In the genomic region with DNA sequence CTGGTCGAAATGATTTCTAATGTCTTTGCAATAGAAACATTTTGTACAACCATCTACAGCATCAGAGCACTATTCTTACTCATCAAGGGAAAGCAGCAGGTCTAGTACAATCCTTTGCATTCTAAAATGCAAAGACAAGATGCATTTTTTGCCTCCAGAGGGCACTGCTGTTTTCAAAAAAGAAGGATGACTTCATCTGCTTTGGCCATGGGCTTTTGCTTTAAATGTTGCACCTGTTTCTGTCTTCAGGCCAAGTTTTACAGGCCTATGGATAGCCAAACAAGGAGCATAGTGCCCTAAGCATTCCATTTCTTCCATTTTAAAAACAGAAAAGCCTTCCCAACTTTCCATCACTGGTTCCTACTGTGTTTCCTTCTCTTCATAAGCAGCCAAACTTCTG, we compare ENCODE assay signal across 8 cellular contexts. TPM values are rescaled to one million over a fixed set of nuclear protein-coding genes. Genes with fewer than 3 reads are reported as not detected.
DNase-seq lines count a peak whose midpoint lies in the region; ATAC-seq, FAIRE-seq and TF ChIP-seq lines count a peak whose summit lies in the region.

No MANE protein-coding gene starts in this region.

- H3K9me3 ChIP-seq in body of pancreas (no peaks in the 10 kb centered on the region), right lobe of liver (no peaks in the 10 kb centered on the region)

- H3K27ac ChIP-seq in body of pancreas: peak overlapping the region in 3 of 4 donors; percentile 26 to 46 (median 34)
- H3K27ac ChIP-seq in right lobe of liver: peak overlapping the region in 1 of 3 donors; percentile 16

- DNase-seq in AG10803 (ENCODE audit: low read depth) (peak; percentile 60), GM12891 (ENCODE audit: insufficient read length, low spot score) (no peak), NCI-H1048 (lab: John Stamatoyannopoulos, UW) (peak; percentile 2), T-cell (peak in 31 of 34 experiments; percentile 14 to 64 (median 48)), body of pancreas (peak; percentile 69 to 84 (median 72)), right lobe of liver (no peak)
- DNase-seq in stimulated activated naive CD4-positive, alpha-beta T cell (lab: John Stamatoyannopoulos, UW): peak in 5 of 6 experiments; percentile 16 to 70 (median 51)

- H3K4me3 Mint-ChIP-seq in T-cell: peak overlapping the region in 2 of 3 donors; percentile 2 to 35

- CTCF ChIA-PET in T-cell (lab: Charles Lee): interaction anchor here (3.2 to 8.0 kb wide), 2 partner anchors 119 kb away, joined by 26 to 112 read pairs; a partner anchor contains a TSS

- no peaks in the 10 kb centered on the region for H3K27me3 Mint-ChIP-seq in T-cell

- peaks cover 36% of the 10 kb centered on the region for H3K36me3 Mint-ChIP-seq in T-cell

- ATAC-seq in T-cell (replicated peaks in 1 of 4) (peak; percentile 17 to 25 (median 21)), body of pancreas (peak; percentile 62), right lobe of liver (peak; percentile 5 to 51 (median 38)), HG03469 (IDR thresholded peaks at IDR 0.05; ENCODE audit: unreplicated experiment) (no peak)

- TF ChIP-seq CTCF in AG10803 (conservative IDR thresholded peaks at IDR 0.05; ENCODE audit: low read length) (peak; percentile 72), body of pancreas (IDR thresholded peaks at IDR 0.05) (peak in 6 of 7 experiments; percentile 48 to 85 (median 79)), right lobe of liver (IDR thresholded peaks at IDR 0.05) (peak; percentile 59 to 77 (median 66))

- H3K9me3 Mint-ChIP-seq in T-cell: no peaks in the 10 kb centered on the region

- peaks cover 0 to 10% of the 10 kb centered on the region in 2 donors for H3K36me3 ChIP-seq in body of pancreas (replicated peaks in 1 of 2; ENCODE audit: insufficient read depth in 1 of 2, low read depth in 2 of 2)
- peaks cover 0 to 26% (median 18%) of the 10 kb centered on the region in 4 donors for H3K36me3 ChIP-seq in right lobe of liver

- H3K27me3 ChIP-seq in body of pancreas: no peaks in the 10 kb centered on the region
- no peaks in the 10 kb centered on the region for H3K27me3 ChIP-seq in right lobe of liver

- H3K4me1 Mint-ChIP-seq in T-cell: peaks cover 47 to 56% (median 50%) of the 10 kb centered on the region in 3 donors

- TF ChIP-seq POLR2A in GM12891 (IDR thresholded peaks at IDR 0.05; ENCODE audit: low read depth, low read length): no peak
- TF ChIP-seq POLR2A in body of pancreas (IDR thresholded peaks at IDR 0.05): no peak
- no peak for TF ChIP-seq POLR2A in right lobe of liver (IDR thresholded peaks at IDR 0.05)

- POLR2A ChIA-PET in T-cell (lab: Charles Lee): no interaction called here

- H3K27ac Mint-ChIP-seq in T-cell: peak overlapping the region; percentile 56 to 85

- intact Hi-C loops in body of pancreas (cut with DNase I): no loop called here
- intact Hi-C loops in right lobe of liver (cut with DNase I): loop anchor here (5.0 to 10.0 kb wide), 2 partner anchors 122 to 124 kb away; a partner anchor contains a TSS

- peak; percentile 63 for FAIRE-seq in GM12891 (lab: Jason Lieb, UNC)

- H3K4me3 ChIP-seq in AG10803 (ENCODE audit: low read length): no peak overlapping the region
- H3K4me3 ChIP-seq in body of pancreas: no peak overlapping the region
- no peak overlapping the region for H3K4me3 ChIP-seq in right lobe of liver

- H3K4me1 ChIP-seq in body of pancreas (peaks cover 33% of the 10 kb centered on the region), right lobe of liver (peaks cover 0 to 29% (median 12%) of the 10 kb centered on the region in 4 donors)

- WGBS in body of pancreas, 2 donors: 75% methylated on average over 1 of the region's 1 CpG
- WGBS in right lobe of liver (ENCODE audit: insufficient coverage, low coverage, low lambda C conversion rate, missing lambda C conversion rate): 80% methylated on average over 1 of the region's 1 CpG

TF ChIP-seq in GM12891, 5 proteins besides CTCF, POLR2A, EP300 and RAD21:
- TF ChIP-seq POLR2AphosphoS5 (IDR thresholded peaks at IDR 0.05; ENCODE audit: low read depth, low read length): no peak
- no peak for TF ChIP-seq POU2F2 (IDR thresholded peaks at IDR 0.05; ENCODE audit: low read depth, low read length)
- no peak for TF ChIP-seq PAX5 (IDR thresholded peaks at IDR 0.05; ENCODE audit: insufficient read depth, low read length, severe bottlenecking)
- TF ChIP-seq SPI1 (IDR thresholded peaks at IDR 0.05; ENCODE audit: low read depth, low read length): no peak
- TF ChIP-seq TAF1 (IDR thresholded peaks at IDR 0.05; ENCODE audit: low read depth, low read length): no peak

RNA-seq across cellular contexts. Expression of a gene that starts 3.4 kb away (rescaled TPM):
- 17.6 TPM for polyA plus RNA-seq in GM12891 (2012; ENCODE audit: low read depth, missing spikeins)
- total RNA-seq in T-cell (10 to 100 TPM; 20.2 to 43.0 (median 24.3) TPM), body of pancreas (10 to 100 TPM; 13.2 to 17.1 TPM), right lobe of liver (10 to 100 TPM; 35.5 to 64.7 (median 42.5) TPM)

RNA-seq across cellular contexts. Expression of a gene that starts 3.5 kb away (rescaled TPM):
- 7.3 TPM for polyA plus RNA-seq in GM12891 (2012; ENCODE audit: low read depth, missing spikeins)
- 10 to 100 TPM; 35.1 to 56.2 (median 49.8) TPM for total RNA-seq in T-cell
- total RNA-seq in body of pancreas: 10 to 100 TPM; 13.5 to 17.6 TPM
- 10 to 100 TPM; 31.3 to 63.7 (median 38.4) TPM for total RNA-seq in right lobe of liver

RNA-seq across cellular contexts. Expression of a gene that starts 16.8 kb away (rescaled TPM):
- polyA plus RNA-seq in GM12891 (2012; ENCODE audit: low read depth, missing spikeins): 20.3 TPM
- 10 to 100 TPM; 37.3 to 74.9 (median 72.5) TPM for total RNA-seq in T-cell
- under 1 TPM in 1 of 2 donors, not detected in 1; 0.52 TPM for total RNA-seq in body of pancreas
- total RNA-seq in right lobe of liver: 1 to 10 TPM in 4 of 6 experiments, under 1 TPM in 2; 0.37 to 1.5 (median 1.3) TPM

RNA-seq across cellular contexts. Expression of a gene that starts 45.9 kb away (rescaled TPM):
- 15.7 TPM for polyA plus RNA-seq in GM12891 (2012; ENCODE audit: low read depth, missing spikeins)
- total RNA-seq in T-cell (10 to 100 TPM; 55.2 to 65.0 (median 57.5) TPM), body of pancreas (10 to 100 TPM; 20.2 to 28.7 TPM), right lobe of liver (10 to 100 TPM; 33.7 to 61.3 (median 51.2) TPM)

Comparison
In these comparisons a context has a peak if more than half of its experiments do, and no peak if none do; other contexts are left out.
1. DNase-seq: peak in AG10803 (single experiment), NCI-H1048 (single experiment), T-cell (31 of 34), body of pancreas (4 of 4) and stimulated activated naive CD4-positive, alpha-beta T cell (5 of 6); none in GM12891 (single experiment) and right lobe of liver (0 of 3).
2. RNA of a gene that starts 16.8 kb away (total RNA-seq): 37.3 to 74.9 TPM in T-cell; 0.37 to 1.5 TPM in right lobe of liver and 0.52 TPM in body of pancreas; every median in the first group is over 10 times any median in the second.
3. Peak in every context shown above with its lines, with median percentiles within 50 percentile points of each other: CTCF ChIP-seq.